12 cellular contexts compared by ENCODE assay signal in genomic region chr20:59463541-59463940, GRCh38.
A peak's percentile ranks its signal among the peaks of the same experiment; 100 is the strongest.
DNase-seq lines count a peak whose midpoint lies in the region; TF ChIP-seq lines count a peak whose summit lies in the region.
"Had no signal": no experiment of that assay in that cellular context is flagged by ENCODE, and none has a peak within 500 bp of the region (broad histone marks: within the 10 kb centered on the region; RNA-seq: fewer than 3 reads in every experiment).

No MANE protein-coding gene starts in this region.

- H3K9me3 ChIP-seq in WERI-Rb-1 (ENCODE audit: severe bottlenecking) (no peaks in the 10 kb centered on the region), neuronal stem cell (replicated peaks in 1 of 2; ENCODE audit: control insufficient read depth in 2 of 2, insufficient read depth in 1 of 2, low read depth in 1 of 2, low read length in 2 of 2) (no peaks in the 10 kb centered on the region)
- H3K9me3 ChIP-seq: BE2C had no signal

- no peak for TF ChIP-seq CTCF in WERI-Rb-1 (IDR thresholded peaks at IDR 0.05; ENCODE audit: low read depth, low read length)

- H3K23ac ChIP-seq in neuronal stem cell (ENCODE audit: low read depth, low read length, poor library complexity): no peak overlapping the region

- no peak overlapping the region for H3K4ac ChIP-seq in neuronal stem cell (ENCODE audit: low read length)

- no peak overlapping the region for H2BK5ac ChIP-seq in neuronal stem cell (ENCODE audit: low read length)

- no peak overlapping the region for H2AK5ac ChIP-seq in neuronal stem cell (ENCODE audit: low read depth, low read length)

- no peak overlapping the region for H3K4me2 ChIP-seq in neuronal stem cell (ENCODE audit: insufficient read depth, low read length, poor library complexity, severe bottlenecking)

- H3K18ac ChIP-seq in neuronal stem cell (ENCODE audit: low read length): peak overlapping the region; percentile 32

- no peak overlapping the region for H3K14ac ChIP-seq in neuronal stem cell (ENCODE audit: low read length)

- H3K4me3 ChIP-seq in WERI-Rb-1 (ENCODE audit: low read depth, low read length): no peak overlapping the region
- H3K4me3 ChIP-seq in neuronal stem cell (ENCODE audit: low read length in 2 of 2): no peak overlapping the region

- H2AFZ ChIP-seq in neuronal stem cell (ENCODE audit: low read length): no peak overlapping the region

- H2BK15ac ChIP-seq in neuronal stem cell (ENCODE audit: low read length): no peak overlapping the region

- H3K9ac ChIP-seq in neuronal stem cell (ENCODE audit: low read depth, low read length, poor library complexity): no peak overlapping the region

- H3K36me3 ChIP-seq in WERI-Rb-1: no peaks in the 10 kb centered on the region
- no peaks in the 10 kb centered on the region for H3K36me3 ChIP-seq in neuronal stem cell (replicated peaks in 1 of 2; ENCODE audit: control insufficient read depth in 2 of 2, insufficient read depth in 2 of 2, low read length in 2 of 2)
- H3K36me3 ChIP-seq: BE2C had no signal

- H3K27me3 ChIP-seq in WERI-Rb-1 (ENCODE audit: insufficient read depth, low read depth, severe bottlenecking) (no peaks in the 10 kb centered on the region), neuronal stem cell (ENCODE audit: control insufficient read depth in 3 of 3, insufficient read depth in 3 of 3, low read depth in 1 of 3, low read length in 3 of 3) (no peaks in the 10 kb centered on the region)
- H3K27me3 ChIP-seq: BE2C had no signal

- DNase-seq in NCI-H82 treated with DMSO at 0.1 percent for 48 hours (lab: John Stamatoyannopoulos, UW; ENCODE audit: unreplicated experiment) (peak; percentile 7), WERI-Rb-1 (peak; percentile 16), neuronal stem cell (ENCODE audit: low spot score) (no peak), NCI-H526 treated with DMSO at 0.1 percent for 48 hours (lab: John Stamatoyannopoulos, UW) (no peak), NCI-H1417 (lab: John Stamatoyannopoulos, UW) (no peak)
- no peak for DNase-seq in activated CD4-positive, CD25-positive, alpha-beta regulatory T cell (lab: John Stamatoyannopoulos, UW)
- DNase-seq: ACHN; BE2C; CD4-positive, alpha-beta T cell; H9 had no signal

- H4K91ac ChIP-seq in neuronal stem cell (ENCODE audit: low read depth, low read length, poor library complexity): no peak overlapping the region

- H2BK120ac ChIP-seq in neuronal stem cell (ENCODE audit: low read depth, low read length): no peak overlapping the region

- H4K8ac ChIP-seq in neuronal stem cell (ENCODE audit: low read depth, low read length): no peak overlapping the region

- peak overlapping the region; percentile 43 for H3K27ac ChIP-seq in WERI-Rb-1
- H3K27ac ChIP-seq in neuronal stem cell (replicated peaks; ENCODE audit: low read length): no peak overlapping the region
- H3K27ac ChIP-seq: C4-2B had no signal

- WGBS in neuronal stem cell (ENCODE audit: extremely low coverage in 2 of 2, insufficient read length in 2 of 2, insufficient replicate concordance in 1 of 2), 2 donors: no CpG with 5 or more reads among the region's 2 CpGs

- H2BK12ac ChIP-seq in neuronal stem cell (ENCODE audit: low read length): no peak overlapping the region

- peaks cover 0 to 5% of the 10 kb centered on the region in 2 donors for H3K4me1 ChIP-seq in neuronal stem cell (ENCODE audit: control insufficient read depth in 2 of 2, insufficient read depth in 1 of 2, low read depth in 1 of 2, low read length in 2 of 2)
- H3K4me1 ChIP-seq: BE2C, Caco-2 had no signal

- H3K79me1 ChIP-seq in neuronal stem cell (ENCODE audit: low read depth, low read length): no peaks in the 10 kb centered on the region

Comparison
In these comparisons a context has a peak if more than half of its experiments do, and no peak if none do; other contexts are left out.
1. DNase-seq: peak in NCI-H82 treated with DMSO at 0.1 percent for 48 hours (single experiment) and WERI-Rb-1 (single experiment); none in neuronal stem cell (single experiment), NCI-H526 treated with DMSO at 0.1 percent for 48 hours (single experiment), NCI-H1417 (0 of 3) and activated CD4-positive, CD25-positive, alpha-beta regulatory T cell (0 of 4).